In genomic region chr5:126645132-126645531, GRCh38 we compare ENCODE assay signal across 21 cellular contexts. TPM values are rescaled to one million over a fixed set of nuclear protein-coding genes. Genes with fewer than 3 reads are reported as not detected.
DNase-seq lines count a peak whose midpoint lies in the region; ATAC-seq, FAIRE-seq and TF ChIP-seq lines count a peak whose summit lies in the region.
"Had no signal": no experiment of that assay in that cellular context is flagged by ENCODE, and none has a peak within 500 bp of the region (broad histone marks: within the 10 kb centered on the region; RNA-seq: fewer than 3 reads in every experiment).

No MANE protein-coding gene starts in this region.

- peaks cover 10% of the 10 kb centered on the region for H3K4me1 Mint-ChIP-seq in HFFc6 (ENCODE audit: low read depth)

- peaks cover 19% of the 10 kb centered on the region for H3K9me3 Mint-ChIP-seq in HFFc6
- H3K9me3 Mint-ChIP-seq in activated naive CD4-positive, alpha-beta T cell treated with anti-CD3 and anti-CD28 coated beads, Interleukin-2, amount 50 U/mL, for 72 hours: peaks cover 0 to 6% of the 10 kb centered on the region in 2 donors

- FAIRE-seq in HepG2 (lab: Jason Lieb, UNC) (no peak), GM12878 (lab: Jason Lieb, UNC) (no peak)
- FAIRE-seq: D721Med had no signal

- in situ Hi-C loops in HepG2 (cut with HindIII; ENCODE audit: extremely low pct_ligation_motif_present, low pct_unique_long_range_greater_than_20kb): no loop called here
- in situ Hi-C loops in GM12878 (cut with MboI): no loop called here

- RAD21 ChIA-PET in GM12878 (lab: Charles Lee; ENCODE audit: unreplicated experiment): no interaction called here

- no peak overlapping the region for H3K4me3 Mint-ChIP-seq in HFFc6
- H3K4me3 Mint-ChIP-seq: H9 had no signal

- no peak overlapping the region for H3K4me2 ChIP-seq in HepG2 (ENCODE audit: low read depth, low read length)
- H3K4me2 ChIP-seq in GM12878 (ENCODE audit: control insufficient read depth, insufficient read depth): no peak overlapping the region

- no peaks in the 10 kb centered on the region for H3K79me2 ChIP-seq in HepG2 (ENCODE audit: insufficient read depth, low read length)
- no peaks in the 10 kb centered on the region for H3K79me2 ChIP-seq in GM12878 (ENCODE audit: control insufficient read depth, insufficient read depth, low read length)

- ATAC-seq in HepG2 (no peak), right lobe of liver (no peak), GM12878 (no peak)
- ATAC-seq in activated naive CD4-positive, alpha-beta T cell treated with anti-CD3 and anti-CD28 coated beads, Interleukin-2, amount 50 U/mL, for 72 hours: no peak
- ATAC-seq: SK-N-SH treated with all-trans-retinoic acid at 6 μM for 48 hours had no signal

- TF ChIP-seq POLR2A in HepG2 (IDR thresholded peaks at IDR 0.05; ENCODE audit: insufficient read depth in 1 of 2, low read depth in 2 of 2, low read length in 2 of 2) (no peak), right lobe of liver (IDR thresholded peaks at IDR 0.05) (no peak), GM12878 (IDR thresholded peaks at IDR 0.05; ENCODE audit: low read depth, low read length) (no peak), vagina (IDR thresholded peaks at IDR 0.05) (no peak)

- peaks cover 8% of the 10 kb centered on the region for H3K9me3 ChIP-seq in HepG2 (ENCODE audit: low read length)
- peaks cover 0 to 12% (median 0%) of the 10 kb centered on the region in 4 donors for H3K9me3 ChIP-seq in right lobe of liver
- no peaks in the 10 kb centered on the region; the same call in none of the 3 replicates for H3K9me3 ChIP-seq in GM12878 (replicated peaks; ENCODE audit: control insufficient read depth, insufficient read depth, low read length)
- H3K9me3 ChIP-seq in vagina: no peaks in the 10 kb centered on the region
- H3K9me3 ChIP-seq: BE2C had no signal

- H4K20me1 ChIP-seq in HepG2 (ENCODE audit: insufficient read depth, low read length) (no peaks in the 10 kb centered on the region), GM12878 (ENCODE audit: control insufficient read depth, insufficient read depth) (no peaks in the 10 kb centered on the region)

- H2AFZ ChIP-seq in HepG2 (ENCODE audit: low read length): no peak overlapping the region
- H2AFZ ChIP-seq in GM12878 (ENCODE audit: control insufficient read depth, low read depth, low read length): no peak overlapping the region

- CTCF ChIA-PET in HepG2 (lab: Yijun Ruan, JAX; ENCODE audit: low intra/inter-chr PET ratio, low total read pairs) (no interaction called here), GM12878 (lab: Yijun Ruan, JAX) (interaction anchor here (1.1 kb wide), 1 partner anchor 10 kb away, joined by 4 read pairs; no protein-coding TSS in a partner anchor)

- H3K36me3 ChIP-seq in HepG2 (replicated peaks in 1 of 2; ENCODE audit: control insufficient read depth in 1 of 2, insufficient read depth in 2 of 2, low read length in 2 of 2) (no peaks in the 10 kb centered on the region), right lobe of liver (no peaks in the 10 kb centered on the region), GM12878 (ENCODE audit: control insufficient read depth in 2 of 2, insufficient read depth in 2 of 2, low read length in 1 of 2) (no peaks in the 10 kb centered on the region), vagina (no peaks in the 10 kb centered on the region)
- H3K36me3 ChIP-seq: BE2C had no signal

- peaks cover 12% of the 10 kb centered on the region for H3K27me3 Mint-ChIP-seq in HFFc6 (ENCODE audit: insufficient read depth)

- H3K27ac ChIP-seq in HepG2 (ENCODE audit: extremely low read length, insufficient read depth, low read length): no peak overlapping the region
- H3K27ac ChIP-seq in right lobe of liver: no peak overlapping the region
- no peak overlapping the region for H3K27ac ChIP-seq in GM12878 (ENCODE audit: control insufficient read depth, insufficient read depth)
- H3K27ac ChIP-seq in vagina: no peak overlapping the region
- no peak overlapping the region for H3K27ac ChIP-seq in caudate nucleus (ENCODE audit: low read depth, low read length)

- POLR2A ChIA-PET in HepG2 (lab: Yijun Ruan, JAX) (no interaction called here), GM12878 (lab: Charles Lee) (no interaction called here)

- H3K4me3 ChIP-seq in HepG2 (replicated peaks in 1 of 3; ENCODE audit: insufficient read depth in 1 of 3, low read depth in 2 of 3, low read length in 3 of 3) (no peak overlapping the region), right lobe of liver (no peak overlapping the region), GM12878 (no peak overlapping the region), vagina (no peak overlapping the region)

- no peaks in the 10 kb centered on the region for H3K27me3 ChIP-seq in HepG2 (ENCODE audit: control insufficient read depth in 1 of 2, insufficient read depth in 2 of 2, low read length in 2 of 2)
- H3K27me3 ChIP-seq in right lobe of liver: no peaks in the 10 kb centered on the region
- H3K27me3 ChIP-seq in GM12878 (replicated peaks in 1 of 2; ENCODE audit: control insufficient read depth in 2 of 2, insufficient read depth in 2 of 2, low read length in 1 of 2): no peaks in the 10 kb centered on the region
- H3K27me3 ChIP-seq in vagina: no peaks in the 10 kb centered on the region
- H3K27me3 ChIP-seq: BE2C had no signal

- SMC1A ChIA-PET in GM12878 (lab: Charles Lee; ENCODE audit: uncharacterized antibody, unreplicated experiment): no interaction called here

- H3K36me3 Mint-ChIP-seq in HFFc6 (ENCODE audit: low read depth): peaks cover 9% of the 10 kb centered on the region
- H3K36me3 Mint-ChIP-seq in activated naive CD4-positive, alpha-beta T cell treated with anti-CD3 and anti-CD28 coated beads, Interleukin-2, amount 50 U/mL, for 72 hours: peaks cover 0 to 5% of the 10 kb centered on the region in 2 donors

- no peak overlapping the region for H3K27ac Mint-ChIP-seq in HFFc6
- H3K27ac Mint-ChIP-seq in activated naive CD4-positive, alpha-beta T cell treated with anti-CD3 and anti-CD28 coated beads, Interleukin-2, amount 50 U/mL, for 72 hours: no peak overlapping the region
- H3K27ac Mint-ChIP-seq: H9 had no signal

- intact Hi-C loops in HepG2 (cut with micrococcal nuclease; ENCODE audit: unreplicated experiment) (no loop called here), right lobe of liver (cut with DNase I) (no loop called here), GM12878 (cut with micrococcal nuclease; ENCODE audit: unreplicated experiment) (no loop called here), vagina (cut with DNase I) (no loop called here)

- no peak for TF ChIP-seq CTCF in HepG2 (CRISPR knock-in tag; IDR thresholded peaks at IDR 0.05)
- TF ChIP-seq CTCF in right lobe of liver (IDR thresholded peaks at IDR 0.05): no peak
- TF ChIP-seq CTCF in HFFc6 (IDR thresholded peaks at IDR 0.05): no peak
- TF ChIP-seq CTCF in GM12878 (IDR thresholded peaks at IDR 0.05 in 2 of 3, conservative IDR thresholded peaks at IDR 0.05 in 1 of 3; ENCODE audit: control insufficient read depth in 2 of 3, extremely low read depth in 1 of 3, insufficient read depth in 1 of 3, low read depth in 3 of 3, low read length in 3 of 3): no peak
- no peak for TF ChIP-seq CTCF in vagina (IDR thresholded peaks at IDR 0.05)

- no TSS peak for BruUV-seq in HepG2 (replicated peaks; lab: Mats Ljungman, UMichigan)
- BruUV-seq in GM12878 (replicated peaks; lab: Mats Ljungman, UMichigan): no TSS peak

- TF ChIP-seq RAD21 in HepG2 (CRISPR knock-in tag; IDR thresholded peaks at IDR 0.05) (no peak), GM12878 (IDR thresholded peaks at IDR 0.05; ENCODE audit: insufficient read depth, low read depth, low read length) (no peak)

- H3K4me1 ChIP-seq in HepG2 (ENCODE audit: insufficient read depth, low read length): peaks cover 30% of the 10 kb centered on the region
- peaks cover 0 to 25% (median 6%) of the 10 kb centered on the region in 4 donors for H3K4me1 ChIP-seq in right lobe of liver
- H3K4me1 ChIP-seq in GM12878 (ENCODE audit: control insufficient read depth, insufficient read depth, low read length): no peaks in the 10 kb centered on the region
- no peaks in the 10 kb centered on the region for H3K4me1 ChIP-seq in vagina
- H3K4me1 ChIP-seq: BE2C had no signal

- no peak for TF ChIP-seq EP300 in HepG2 (IDR thresholded peaks at IDR 0.05; ENCODE audit: low read depth in 2 of 2, low read length in 2 of 2)
- TF ChIP-seq EP300 in HepG2 (CRISPR knock-in tag; IDR thresholded peaks at IDR 0.05; ENCODE audit: borderline replicate concordance): no peak
- no peak for TF ChIP-seq EP300 in GM12878 (IDR thresholded peaks at IDR 0.05; ENCODE audit: borderline replicate concordance in 1 of 2, control insufficient read depth in 1 of 2, low read depth in 2 of 2, low read length in 2 of 2)

- DNase-seq in HepG2 (ENCODE audit: low spot score): no peak
- no peak for DNase-seq in right lobe of liver
- peak; percentile 1 for DNase-seq in HFFc6
- no peak for DNase-seq in GM12878 (ENCODE audit: low read depth, low spot score)
- no peak for DNase-seq in activated naive CD4-positive, alpha-beta T cell treated with anti-CD3 and anti-CD28 coated beads, Interleukin-2, amount 50 U/mL, for 72 hours (ENCODE audit: low spot score in 2 of 2)
- no peak for DNase-seq in vagina (ENCODE audit: extremely low spot score in 2 of 2)
- DNase-seq in caudate nucleus (lab: John Stamatoyannopoulos, UW): no peak
- DNase-seq: 8988T; BE2C; DMS53; H9; Kasumi-1; NCI-H1092 treated with DMSO at 0.1 percent for 48 hours; NCI-H1436 treated with DMSO at 0.1 percent for 48 hours; NCI-H1930; NCI-H226; NCI-H510A treated with DMSO at 0.1 percent for 48 hours; NCI-H748 treated with DMSO at 0.1 percent for 48 hours; NK-92 treated with Interleukin-12 subunit alpha and Interleukin-12 subunit beta, amount 100 ng/mL, for 24 hours had no signal

- 10% methylated on average over 1 of the region's 1 CpG for WGBS in HepG2 (ENCODE audit: low lambda C conversion rate)
- WGBS in right lobe of liver (ENCODE audit: insufficient coverage, low coverage, low lambda C conversion rate, missing lambda C conversion rate): 100% methylated on average over 1 of the region's 1 CpG
- 75% methylated on average over 1 of the region's 1 CpG for WGBS in GM12878 (ENCODE audit: insufficient coverage, insufficient replicate concordance, low lambda C conversion rate, missing lambda C conversion rate)

- H3K9ac ChIP-seq in HepG2 (ENCODE audit: insufficient read depth, low read depth, low read length) (no peak overlapping the region), GM12878 (ENCODE audit: control insufficient read depth, insufficient read depth, low read length) (no peak overlapping the region)

RNA-seq across cellular contexts. Expression of gene PHAX, which starts 44.4 kb away (rescaled TPM):
- total RNA-seq in HepG2 (2016; rRNA removed; fragmentation: Illumina TruSeq; extraction: Trizol): 59.7 and 95.0 TPM in 2 replicates
- total RNA-seq in HepG2 (2016; cell fraction: cytosol; rRNA removed; fragmentation: Illumina TruSeq; extraction: Trizol; ENCODE audit: low read depth): 21.2 and 23.9 TPM in 2 replicates
- 60.0 and 92.4 TPM in 2 replicates for total RNA-seq in HepG2 (2016; cell fraction: insoluble cytoplasmic fraction; rRNA removed; fragmentation: Illumina TruSeq; extraction: Trizol)
- total RNA-seq in HepG2 (2016; cell fraction: membrane; rRNA removed; fragmentation: Illumina TruSeq; extraction: Trizol): 13.8 and 20.4 TPM in 2 replicates
- total RNA-seq in HepG2 (2016; cell fraction: nucleus; rRNA removed; fragmentation: Illumina TruSeq; extraction: Trizol): 28.1 and 28.5 TPM in 2 replicates
- 14.5 and 20.0 TPM in 2 replicates for polyA plus RNA-seq in HepG2 (2011; rRNA removed)
- 23.7 and 29.5 TPM in 2 replicates for polyA plus RNA-seq in HepG2 (2011; cell fraction: cytosol; rRNA removed)
- polyA plus RNA-seq in HepG2 (2011; cell fraction: nucleus; rRNA removed): 8.2 and 8.9 TPM in 2 replicates
- 25.3 and 30.2 TPM in 2 replicates for polyA plus RNA-seq in HepG2 (2012)
- 5.2 and 7.4 TPM in 2 replicates for polyA plus RNA-seq in HepG2 (2016; cell fraction: cytosol; fragmentation: Illumina TruSeq; extraction: Trizol; ENCODE audit: low read depth)
- polyA plus RNA-seq in HepG2 (2016; cell fraction: insoluble cytoplasmic fraction; fragmentation: Illumina TruSeq; extraction: Trizol; ENCODE audit: low read depth): 79.7 and 90.7 TPM in 2 replicates
- 9.3 and 9.5 TPM in 2 replicates for polyA plus RNA-seq in HepG2 (2016; cell fraction: membrane; fragmentation: Illumina TruSeq; extraction: Trizol; ENCODE audit: low read depth)
- 25.9 and 30.7 TPM in 2 replicates for polyA plus RNA-seq in HepG2 (2016; cell fraction: nucleus; fragmentation: Illumina TruSeq; extraction: Trizol; ENCODE audit: insufficient read depth, low read depth)
- 13.5 and 35.0 TPM in 2 replicates for polyA minus RNA-seq in HepG2 (2011; rRNA and poly(A)+ RNA removed; ENCODE audit: low replicate concordance)
- 14.5 and 19.1 TPM in 2 replicates for polyA minus RNA-seq in HepG2 (2011; cell fraction: cytosol; rRNA and poly(A)+ RNA removed)
- polyA minus RNA-seq in HepG2 (2011; cell fraction: nucleus; rRNA and poly(A)+ RNA removed): 21.5 and 28.7 TPM in 2 replicates
- total RNA-seq in right lobe of liver: 10 to 100 TPM; 11.0 to 24.6 (median 19.4) TPM
- total RNA-seq in HFFc6 (2021; fragmentation: NEBNext Ultra II Directional; extraction: Animal tissue kit (Norgen Biotek cat#: 25700)): 10 to 100 TPM; 48.2 to 70.8 (median 67.0) TPM
- 36.8 and 38.3 TPM in 2 replicates for total RNA-seq in GM12878 (2013; cell fraction: nucleolus; rRNA removed)
- total RNA-seq in GM12878 (2014; rRNA removed): 28.2 and 35.5 TPM in 2 replicates
- total RNA-seq in GM12878 (2014; rRNA removed; fragmentation: Illumina TruSeq; extraction: Trizol): 70.2 and 72.1 TPM in 2 replicates
- 30.8 and 33.1 TPM in 2 replicates for total RNA-seq in GM12878 (2021)
- 39.9 TPM for polyA plus RNA-seq in GM12878 (2011; ENCODE audit: low read depth)
- polyA plus RNA-seq in GM12878 (2011; rRNA removed): 42.5 and 67.0 TPM in 2 replicates
- polyA plus RNA-seq in GM12878 (2011; cell fraction: cytosol; rRNA removed): 30.2 and 34.1 TPM in 2 replicates
- 9.2 and 17.4 TPM in 2 replicates for polyA plus RNA-seq in GM12878 (2011; cell fraction: nucleus; rRNA removed)
- polyA plus RNA-seq in GM12878 (2012): 40.1 and 42.9 TPM in 2 replicates
- polyA plus RNA-seq in GM12878 (2014; fragmentation: Illumina TruSeq; extraction: Trizol): 59.8 and 92.3 TPM in 2 replicates
- polyA plus RNA-seq in GM12878 (2014; fragmentation: Nextera tagmentation; extraction: Ambion mirVana): 10 to 100 TPM; 60.8 to 71.5 TPM
- 29.8 and 30.4 TPM in 2 replicates for polyA plus RNA-seq in GM12878 (2014; rRNA removed)
- 10 to 100 TPM; 86.3 to 88.7 TPM for polyA plus RNA-seq in GM12878 (2016; fragmentation: Nextera tagmentation; extraction: Ambion mirVana)
- polyA minus RNA-seq in GM12878 (2011; rRNA and poly(A)+ RNA removed): 38.7 and 45.0 TPM in 2 replicates
- polyA minus RNA-seq in GM12878 (2011; cell fraction: cytosol; rRNA and poly(A)+ RNA removed): 11.4 and 18.4 TPM in 2 replicates
- 13.2 and 26.5 TPM in 2 replicates for polyA minus RNA-seq in GM12878 (2011; cell fraction: nucleus; rRNA and poly(A)+ RNA removed)
- 10 to 100 TPM; 33.4 to 39.1 TPM for total RNA-seq in activated naive CD4-positive, alpha-beta T cell treated with anti-CD3 and anti-CD28 coated beads, Interleukin-2, amount 50 U/mL, for 72 hours
- 44.7 TPM for total RNA-seq in vagina

RNA-seq across cellular contexts. Expression of gene ALDH7A1, which starts 50.1 kb away (rescaled TPM):
- 69.0 and 132 TPM in 2 replicates for total RNA-seq in HepG2 (2016; rRNA removed; fragmentation: Illumina TruSeq; extraction: Trizol)
- 25.5 and 27.2 TPM in 2 replicates for total RNA-seq in HepG2 (2016; cell fraction: cytosol; rRNA removed; fragmentation: Illumina TruSeq; extraction: Trizol; ENCODE audit: low read depth)
- 68.9 and 140 TPM in 2 replicates for total RNA-seq in HepG2 (2016; cell fraction: insoluble cytoplasmic fraction; rRNA removed; fragmentation: Illumina TruSeq; extraction: Trizol)
- 30.4 and 36.0 TPM in 2 replicates for total RNA-seq in HepG2 (2016; cell fraction: membrane; rRNA removed; fragmentation: Illumina TruSeq; extraction: Trizol)
- total RNA-seq in HepG2 (2016; cell fraction: nucleus; rRNA removed; fragmentation: Illumina TruSeq; extraction: Trizol): 88.1 and 94.1 TPM in 2 replicates
- 64.5 and 100 TPM in 2 replicates for polyA plus RNA-seq in HepG2 (2011; rRNA removed)
- polyA plus RNA-seq in HepG2 (2011; cell fraction: cytosol; rRNA removed): 60.2 and 62.6 TPM in 2 replicates
- 25.1 and 27.1 TPM in 2 replicates for polyA plus RNA-seq in HepG2 (2011; cell fraction: nucleus; rRNA removed)
- polyA plus RNA-seq in HepG2 (2012): 63.1 and 161 TPM in 2 replicates
- 22.7 and 28.6 TPM in 2 replicates for polyA plus RNA-seq in HepG2 (2016; cell fraction: cytosol; fragmentation: Illumina TruSeq; extraction: Trizol; ENCODE audit: low read depth)
- polyA plus RNA-seq in HepG2 (2016; cell fraction: insoluble cytoplasmic fraction; fragmentation: Illumina TruSeq; extraction: Trizol; ENCODE audit: low read depth): 290 TPM in 2 replicates
- 35.9 and 40.2 TPM in 2 replicates for polyA plus RNA-seq in HepG2 (2016; cell fraction: membrane; fragmentation: Illumina TruSeq; extraction: Trizol; ENCODE audit: low read depth)
- 144 and 152 TPM in 2 replicates for polyA plus RNA-seq in HepG2 (2016; cell fraction: nucleus; fragmentation: Illumina TruSeq; extraction: Trizol; ENCODE audit: insufficient read depth, low read depth)
- 96.9 and 101 TPM in 2 replicates for polyA minus RNA-seq in HepG2 (2011; rRNA and poly(A)+ RNA removed; ENCODE audit: low replicate concordance)
- polyA minus RNA-seq in HepG2 (2011; cell fraction: cytosol; rRNA and poly(A)+ RNA removed): 31.7 and 41.1 TPM in 2 replicates
- polyA minus RNA-seq in HepG2 (2011; cell fraction: nucleus; rRNA and poly(A)+ RNA removed): 61.4 and 63.3 TPM in 2 replicates
- total RNA-seq in right lobe of liver: 100 to 1,000 TPM in 2 of 6 experiments, 10 to 100 TPM in 4; 23.0 to 142 (median 96.7) TPM
- total RNA-seq in HFFc6 (2021; fragmentation: NEBNext Ultra II Directional; extraction: Animal tissue kit (Norgen Biotek cat#: 25700)): 10 to 100 TPM; 81.1 to 99.9 (median 90.6) TPM
- 14.1 and 83.3 TPM in 2 replicates for total RNA-seq in GM12878 (2013; cell fraction: nucleolus; rRNA removed)
- 0.82 TPM in 1 of 2 replicates, not detected in the other for total RNA-seq in GM12878 (2014; rRNA removed)
- 0.32 and 0.45 TPM in 2 replicates for total RNA-seq in GM12878 (2014; rRNA removed; fragmentation: Illumina TruSeq; extraction: Trizol)
- 0.41 and 1.1 TPM in 2 replicates for total RNA-seq in GM12878 (2021)
- 0.92 TPM for polyA plus RNA-seq in GM12878 (2011; ENCODE audit: low read depth)
- 0.18 and 0.33 TPM in 2 replicates for polyA plus RNA-seq in GM12878 (2011; rRNA removed)
- 0.18 TPM in 2 replicates for polyA plus RNA-seq in GM12878 (2011; cell fraction: cytosol; rRNA removed)
- 0.43 TPM in 1 of 2 replicates, not detected in the other for polyA plus RNA-seq in GM12878 (2011; cell fraction: nucleus; rRNA removed)
- polyA plus RNA-seq in GM12878 (2012): 1.2 and 1.9 TPM in 2 replicates
- 0.44 and 0.48 TPM in 2 replicates for polyA plus RNA-seq in GM12878 (2014; fragmentation: Illumina TruSeq; extraction: Trizol)
- under 1 TPM; 0.24 TPM for polyA plus RNA-seq in GM12878 (2014; fragmentation: Nextera tagmentation; extraction: Ambion mirVana)
- 0.28 and 0.80 TPM in 2 replicates for polyA plus RNA-seq in GM12878 (2014; rRNA removed)
- 1 to 10 TPM in 1 of 2 experiments, under 1 TPM in 1; 0.75 to 1.0 TPM for polyA plus RNA-seq in GM12878 (2016; fragmentation: Nextera tagmentation; extraction: Ambion mirVana)
- 0.15 and 0.37 TPM in 2 replicates for polyA minus RNA-seq in GM12878 (2011; rRNA and poly(A)+ RNA removed)
- 1.9 and 2.1 TPM in 2 replicates for polyA minus RNA-seq in GM12878 (2011; cell fraction: cytosol; rRNA and poly(A)+ RNA removed)
- 0.38 TPM in 1 of 2 replicates, not detected in the other for polyA minus RNA-seq in GM12878 (2011; cell fraction: nucleus; rRNA and poly(A)+ RNA removed)
- total RNA-seq in activated naive CD4-positive, alpha-beta T cell treated with anti-CD3 and anti-CD28 coated beads, Interleukin-2, amount 50 U/mL, for 72 hours: 10 to 100 TPM; 11.3 to 12.4 TPM
- total RNA-seq in vagina: 63.6 TPM

Comparison
In these comparisons a context has a peak if more than half of its experiments do, and no peak if none do; other contexts are left out.
1. Of the 75 proteins assayed by ChIP-seq in both HepG2 and GM12878: peak only in HepG2: none; only in GM12878: CBX5; in both: none; in neither: 74.